In genomic region chr2:193868132-193868531, GRCh38 we compare ENCODE assay signal across 8 cellular contexts.
"Had no signal": no experiment of that assay in that cellular context is flagged by ENCODE, and none has a peak within 500 bp of the region (broad histone marks: within the 10 kb centered on the region; RNA-seq: fewer than 3 reads in every experiment).

No MANE protein-coding gene starts in this region.

- H3K4me1 Mint-ChIP-seq: GM23338, H9 had no signal

- H3K36me3 ChIP-seq: HAP-1 had no signal

- H3K4me3 Mint-ChIP-seq: GM23338, H9, HFFc6 had no signal

- H2AFZ ChIP-seq: GM23248, GM23338 had no signal

- H3K4me1 ChIP-seq: HAP-1 had no signal

- H3K27ac ChIP-seq: GM23248 had no signal

- H3K9ac ChIP-seq: GM23248 had no signal

- H3K27ac Mint-ChIP-seq: GM23338, H9, HFFc6 had no signal

- H3K4me3 ChIP-seq: GM23248, GM23338, HAP-1 had no signal

- DNase-seq: GOT3, H7, H9, HFFc6 had no signal

- H3K4me2 ChIP-seq: GM23338 had no signal

- H3K9me3 ChIP-seq: HAP-1 had no signal

- ATAC-seq: GM23338, HCT116 had no signal
